ENCODE assay signal across 8 cellular contexts in genomic region chr7:130069978-130070899, GRCh38. TPM values are rescaled to one million over a fixed set of nuclear protein-coding genes. Genes with fewer than 3 reads are reported as not detected.
A peak's percentile ranks its signal among the peaks of the same experiment; 100 is the strongest.
DNase-seq lines count a peak whose midpoint lies in the region; ATAC-seq and TF ChIP-seq lines count a peak whose summit lies in the region.

KLHDC10 (plus strand) TSS chr7:130070534; CDS start chr7:130070644, 110 bp downstream.

- intact Hi-C loops in PC-3 (cut with micrococcal nuclease): loop anchor here (5.0 to 10.0 kb wide), 3 partner anchors 82 to 355 kb away; no protein-coding TSS in a partner anchor
- intact Hi-C loops in mucosa of descending colon (cut with DNase I, micrococcal nuclease): no loop called here

- H3F3A ChIP-seq in PC-3 (ENCODE audit: low read length, unreplicated experiment): no peaks in the 10 kb centered on the region

- H3K27me3 ChIP-seq in PC-3 (ENCODE audit: low read length): no peaks in the 10 kb centered on the region

- TF ChIP-seq EP300 in Ishikawa (IDR thresholded peaks at IDR 0.05; ENCODE audit: borderline replicate concordance): 0 out of 2 replicates have a peak, but pooled peaks have one; percentile 4

- peak within 1 kb of the TSS; percentile 99 for H2AFZ ChIP-seq in PC-3 (ENCODE audit: low read length)

- H3K4me1 ChIP-seq in PC-3 (ENCODE audit: insufficient read depth, low read length) (peaks cover 17% of the 10 kb centered on the region), mucosa of descending colon (ENCODE audit: low read depth) (peaks cover 24% of the 10 kb centered on the region)

- 0 out of 2 replicates have a peak, but pooled peaks cover 5% of the 10 kb centered on the region for H4K20me1 ChIP-seq in PC-3 (ENCODE audit: low read length)

- no peaks in the 10 kb centered on the region for H3K9me2 ChIP-seq in PC-3 (replicated peaks; ENCODE audit: low read length)

- no peaks in the 10 kb centered on the region; the same call in 1 of the 2 replicates for H3K36me3 ChIP-seq in PC-3 (ENCODE audit: low read depth, low read length)
- no peaks in the 10 kb centered on the region for H3K36me3 ChIP-seq in mucosa of descending colon (ENCODE audit: low read depth)

- peak within 1 kb of the TSS; percentile 79 for H3K9ac ChIP-seq in PC-3 (ENCODE audit: low read length)

- H3K4me3 ChIP-seq in PC-3 (ENCODE audit: low read length): peak within 1 kb of the TSS; percentile 89
- peak within 1 kb of the TSS; percentile 90 for H3K4me3 ChIP-seq in epithelial cell of esophagus (ENCODE audit: low read length)
- H3K4me3 ChIP-seq in mucosa of descending colon: peak within 1 kb of the TSS; percentile 96

- TF ChIP-seq CTCF in PC-3 (conservative IDR thresholded peaks at IDR 0.05; ENCODE audit: low read depth, low read length) (no peak), epithelial cell of esophagus (IDR thresholded peaks at IDR 0.05; ENCODE audit: insufficient read depth, low read depth, low read length, missing control alignments) (no peak), mucosa of descending colon (IDR thresholded peaks at IDR 0.05) (peak; percentile 13)

- POLR2A ChIA-PET in PC-3 (lab: Charles Lee; ENCODE audit: unreplicated experiment): interaction anchor here (0.6 to 0.9 kb wide), 6 partner anchors 102 to 672 kb away, joined by 3 to 10 read pairs (median 4); partner anchors contain the start of gene TMEM209

- H3K4me2 ChIP-seq in PC-3 (ENCODE audit: low read length): peak within 1 kb of the TSS; percentile 99

- H3K27ac ChIP-seq in PC-3 (ENCODE audit: low read length): peak within 1 kb of the TSS; percentile 33

- DNase-seq in DMS114 treated with DMSO at 0.1 percent for 48 hours (lab: John Stamatoyannopoulos, UW; ENCODE audit: unreplicated experiment) (peak; percentile 99), PC-3 (peak; percentile 98), activated T-cell treated with anti-CD3 and anti-CD28 coated beads for 48 hours (ENCODE audit: low read depth) (peak; percentile 89), epithelial cell of esophagus (ENCODE audit: low read depth) (peak; percentile 99), mucosa of descending colon (peak; percentile 97 to 99 (median 98))
- peak; percentile 88 for DNase-seq in stimulated activated CD8-positive, alpha-beta memory T cell treated with anti-CD3 and anti-CD28 coated beads, Interleukin-4, amount 100 ng/mL, for 24 hours (ENCODE audit: low read depth)

- H3K79me2 ChIP-seq in PC-3 (ENCODE audit: low read length): peaks cover 46% of the 10 kb centered on the region

- peak; percentile 93 for ATAC-seq in GM21576 (IDR thresholded peaks at IDR 0.05; ENCODE audit: unreplicated experiment)
- ATAC-seq in PC-3: peak; percentile 87
- peak; percentile 98 for ATAC-seq in mucosa of descending colon

- no TSS peak for BruUV-seq in PC-3 (replicated peaks; lab: Mats Ljungman, UMichigan)

- no peak for TF ChIP-seq RAD21 in Ishikawa (IDR thresholded peaks at IDR 0.05; ENCODE audit: low read depth)

- H3K9me3 ChIP-seq in PC-3 (ENCODE audit: low read length): no peaks in the 10 kb centered on the region
- no peaks in the 10 kb centered on the region for H3K9me3 ChIP-seq in mucosa of descending colon

- CTCF ChIA-PET in PC-3 (lab: Charles Lee): interaction anchor here (0.6 to 0.7 kb wide), 4 partner anchors 24 to 667 kb away, joined by 3 read pairs; no protein-coding TSS in a partner anchor

TF ChIP-seq in Ishikawa, 13 proteins besides CTCF, POLR2A, EP300 and RAD21:
- TF ChIP-seq MAX (IDR thresholded peaks at IDR 0.05) (peak; percentile 45; the same call in 1 of the 2 replicates), YY1 (IDR thresholded peaks at IDR 0.05; ENCODE audit: low read depth) (peak; percentile 84), REST (IDR thresholded peaks at IDR 0.05; ENCODE audit: low read depth) (no peak), EGR1 (IDR thresholded peaks at IDR 0.05) (peak; percentile 28; the same call in 1 of the 2 replicates), TEAD4 (IDR thresholded peaks at IDR 0.05) (no peak), CEBPB (IDR thresholded peaks at IDR 0.05) (no peak), TAF1 (IDR thresholded peaks at IDR 0.05; ENCODE audit: low read depth) (peak; percentile 40), TCF12 (IDR thresholded peaks at IDR 0.05; ENCODE audit: low read depth) (0 out of 2 replicates have a peak, but pooled peaks have one; percentile 26), FOXM1 (IDR thresholded peaks at IDR 0.05; ENCODE audit: borderline replicate concordance, low read depth) (no peak; the same call in 1 of the 2 replicates), USF1 (IDR thresholded peaks at IDR 0.05) (no peak), CREB1 (IDR thresholded peaks at IDR 0.05; ENCODE audit: low read depth) (no peak), ZBTB7A (IDR thresholded peaks at IDR 0.05; ENCODE audit: low read depth) (peak; percentile 60), NFIC (IDR thresholded peaks at IDR 0.05) (no peak)
TF ChIP-seq in Ishikawa: peak in this region for 6.

RNA-seq across cellular contexts. Expression of gene KLHDC10, which starts in this region (rescaled TPM):
- 13.2 and 21.6 TPM in 2 replicates for total RNA-seq in PC-3 (2014; rRNA removed)
- total RNA-seq in mucosa of descending colon: 10 to 100 TPM; 30.1 to 36.2 (median 34.1) TPM

Comparison
In these comparisons a context has a peak if more than half of its experiments do, and no peak if none do; other contexts are left out.
1. Peak in every context shown above with its lines: DNase-seq, ATAC-seq, H3K4me3 ChIP-seq and H3K27ac ChIP-seq.